ENCODE assay signal across 19 cellular contexts in genomic region chr18:77170850-77171410, GRCh38.
DNase-seq lines count a peak whose midpoint lies in the region; ATAC-seq and TF ChIP-seq lines count a peak whose summit lies in the region.
"Had no signal": no experiment of that assay in that cellular context is flagged by ENCODE, and none has a peak within 500 bp of the region (broad histone marks: within the 10 kb centered on the region; RNA-seq: fewer than 3 reads in every experiment).

No MANE protein-coding gene starts in this region.

- DNase-seq in AG10803 (ENCODE audit: low read depth) (peak; percentile 17), DMS79 (lab: John Stamatoyannopoulos, UW) (peak; percentile 55), NCI-H524 (lab: John Stamatoyannopoulos, UW) (peak; percentile 82 to 93), midbrain (lab: John Stamatoyannopoulos, UW) (peak; percentile 31), cerebellar nuclear complex (lab: John Stamatoyannopoulos, UW) (no peak), glomerular visceral epithelial cell (ENCODE audit: extremely low spot score) (no peak)
- DNase-seq: AML-193; Caco-2; CD8-positive, alpha-beta T cell; DMS 273 treated with DMSO at 0.1 percent for 48 hours; DND-41; HCEC 1CT; NCI-H2081 treated with DMSO at 0.1 percent for 48 hours; NCI-H446; NCI-H526 treated with DMSO at 0.1 percent for 48 hours; PC-9; T-cell had no signal

- no peak for ATAC-seq in HG03520 (IDR thresholded peaks at IDR 0.05; ENCODE audit: unreplicated experiment)
- ATAC-seq: CD8-positive, alpha-beta T cell; Right ventricle myocardium inferior; T-cell had no signal

- TF ChIP-seq CTCF in AG10803 (conservative IDR thresholded peaks at IDR 0.05; ENCODE audit: low read length) = no peak

- H3K4me3 ChIP-seq in AG10803 (ENCODE audit: low read length) = no peak overlapping the region
- H3K4me3 ChIP-seq: PC-9 had no signal

Comparison
In these comparisons a context has a peak if more than half of its experiments do, and no peak if none do; other contexts are left out.
1. DNase-seq: peak in AG10803 (single experiment), DMS79 (single experiment), NCI-H524 (2 of 2) and midbrain (single experiment); none in cerebellar nuclear complex (0 of 2) and glomerular visceral epithelial cell (single experiment).